Comparison of ENCODE assay signal across 26 cellular contexts in genomic region chr3:106673926-106674569, GRCh38.
"Had no signal": no experiment of that assay in that cellular context is flagged by ENCODE, and none has a peak within 500 bp of the region (broad histone marks: within the 10 kb centered on the region; RNA-seq: fewer than 3 reads in every experiment).

No MANE protein-coding gene starts in this region.

- DNase-seq: activated CD4-positive, alpha-beta memory T cell treated with anti-CD3 and anti-CD28 coated beads, Interleukin-2, amount 10 ng/mL, durations not matched to agents 7 days and 5 days; activated CD4-positive, alpha-beta T cell treated with anti-CD3 and anti-CD28 coated beads, Interleukin-2, amount 10 ng/mL, durations not matched to agents 24 days and 14 days; activated effector memory CD4-positive, alpha-beta T cell treated with Interleukin-2 at 50 U/mL for 16 hours; activated naive CD4-positive, alpha-beta T cell treated with anti-CD3 and anti-CD28 coated beads for 36 hours; activated naive CD8-positive, alpha-beta T cell treated with anti-CD3 and anti-CD28 coated beads, Interleukin-2, amount 10 ng/mL, durations not matched to agents 7 days and 5 days; activated T-cell treated with anti-CD3 and anti-CD28 coated beads, Interleukin-2, amount 50 U/mL, for 72 hours; amygdala; cerebellar nuclear complex; cortex of kidney; endodermal cell; esophagus squamous epithelium; foreskin melanocyte; left ventricle myocardium superior; mammary epithelial cell; occipital lobe; sigmoid colon; stimulated activated CD4-positive, alpha-beta T cell treated with anti-CD3 and anti-CD28 coated beads, Interleukin-2, amount 100 ng/mL, for 48 hours; stimulated activated CD8-positive, alpha-beta memory T cell treated with anti-CD3 and anti-CD28 coated beads, Interleukin-4, amount 100 ng/mL, for 48 hours; stimulated activated naive B cell treated with anti-CD40 and anti-IgM and Interleukin-4, amounts not matched to agents 10 μg/mL and 1 μg/mL and 100 μg/mL, for 72 hours had no signal

- H3K4me1 Mint-ChIP-seq: activated CD4-positive, alpha-beta memory T cell treated with anti-CD3 and anti-CD28 coated beads, Interleukin-2, amount 10 ng/mL, durations not matched to agents 7 days and 5 days; activated CD4-positive, alpha-beta T cell treated with anti-CD3 and anti-CD28 coated beads, Interleukin-2, amount 10 ng/mL, durations not matched to agents 24 days and 14 days; activated naive CD8-positive, alpha-beta T cell treated with anti-CD3 and anti-CD28 coated beads, Interleukin-2, amount 10 ng/mL, durations not matched to agents 7 days and 5 days; nephron; stimulated activated naive B cell treated with anti-CD40 and anti-IgM and Interleukin-4, amounts not matched to agents 10 μg/mL and 1 μg/mL and 100 μg/mL, for 72 hours had no signal

- H3K9me3 Mint-ChIP-seq: activated CD4-positive, alpha-beta memory T cell treated with anti-CD3 and anti-CD28 coated beads, Interleukin-2, amount 10 ng/mL, durations not matched to agents 7 days and 5 days; activated CD4-positive, alpha-beta T cell treated with anti-CD3 and anti-CD28 coated beads, Interleukin-2, amount 10 ng/mL, durations not matched to agents 24 days and 14 days; activated naive CD4-positive, alpha-beta T cell treated with anti-CD3 and anti-CD28 coated beads for 36 hours; activated naive CD8-positive, alpha-beta T cell treated with anti-CD3 and anti-CD28 coated beads, Interleukin-2, amount 10 ng/mL, durations not matched to agents 7 days and 5 days; endodermal cell; stimulated activated naive B cell treated with anti-CD40 and anti-IgM and Interleukin-4, amounts not matched to agents 10 μg/mL and 1 μg/mL and 100 μg/mL, for 72 hours; T-helper 2 cell treated with Interferon-gamma antibody and Interleukin-4, amounts not matched to agents 5 μg/mL and 100 μg/mL, for 36 hours; type B pancreatic cell had no signal

- H3K27ac ChIP-seq: esophagus squamous epithelium, sigmoid colon, thoracic aorta, vagina, VCaP had no signal

- H3K27me3 Mint-ChIP-seq: activated CD4-positive, alpha-beta T cell treated with anti-CD3 and anti-CD28 coated beads, Interleukin-2, amount 10 ng/mL, durations not matched to agents 24 days and 14 days; stimulated activated naive B cell treated with anti-CD40 and anti-IgM and Interleukin-4, amounts not matched to agents 10 μg/mL and 1 μg/mL and 100 μg/mL, for 72 hours; type B pancreatic cell had no signal

- H3K27ac Mint-ChIP-seq: activated CD4-positive, alpha-beta memory T cell treated with anti-CD3 and anti-CD28 coated beads, Interleukin-2, amount 10 ng/mL, durations not matched to agents 7 days and 5 days; activated CD4-positive, alpha-beta T cell treated with anti-CD3 and anti-CD28 coated beads, Interleukin-2, amount 10 ng/mL, durations not matched to agents 24 days and 14 days; activated naive CD4-positive, alpha-beta T cell treated with anti-CD3 and anti-CD28 coated beads for 36 hours; activated naive CD8-positive, alpha-beta T cell treated with anti-CD3 and anti-CD28 coated beads, Interleukin-2, amount 10 ng/mL, durations not matched to agents 7 days and 5 days; endodermal cell; nephron; stimulated activated naive B cell treated with anti-CD40 and anti-IgM and Interleukin-4, amounts not matched to agents 10 μg/mL and 1 μg/mL and 100 μg/mL, for 72 hours; T-helper 2 cell treated with Interferon-gamma antibody and Interleukin-4, amounts not matched to agents 5 μg/mL and 100 μg/mL, for 36 hours; type B pancreatic cell had no signal

- H3K36me3 ChIP-seq: esophagus squamous epithelium, sigmoid colon, thoracic aorta, vagina had no signal

- H3K4me3 ChIP-seq: esophagus squamous epithelium, sigmoid colon, thoracic aorta, vagina had no signal

- H3K4me1 ChIP-seq: esophagus squamous epithelium, sigmoid colon, vagina had no signal

- H3K4me3 Mint-ChIP-seq: activated CD4-positive, alpha-beta memory T cell treated with anti-CD3 and anti-CD28 coated beads, Interleukin-2, amount 10 ng/mL, durations not matched to agents 7 days and 5 days; activated CD4-positive, alpha-beta T cell treated with anti-CD3 and anti-CD28 coated beads, Interleukin-2, amount 10 ng/mL, durations not matched to agents 24 days and 14 days; activated naive CD4-positive, alpha-beta T cell treated with anti-CD3 and anti-CD28 coated beads for 36 hours; activated naive CD8-positive, alpha-beta T cell treated with anti-CD3 and anti-CD28 coated beads, Interleukin-2, amount 10 ng/mL, durations not matched to agents 7 days and 5 days; activated T-cell treated with anti-CD3 and anti-CD28 coated beads, Interleukin-2, amount 50 U/mL, for 72 hours; endodermal cell; nephron; stimulated activated naive B cell treated with anti-CD40 and anti-IgM and Interleukin-4, amounts not matched to agents 10 μg/mL and 1 μg/mL and 100 μg/mL, for 72 hours; T-helper 2 cell treated with Interferon-gamma antibody and Interleukin-4, amounts not matched to agents 5 μg/mL and 100 μg/mL, for 36 hours; type B pancreatic cell had no signal

- ATAC-seq: activated CD4-positive, CD25-positive, alpha-beta regulatory T cell treated with anti-CD3 and anti-CD28 coated beads, Interleukin-2, amount 50 U/mL, for 24 hours; activated T-cell treated with anti-CD3 and anti-CD28 coated beads, Interleukin-2, amount 50 U/mL, for 72 hours; left ventricle myocardium superior; stimulated activated naive B cell treated with anti-CD40 and anti-IgM and Interleukin-4, amounts not matched to agents 10 μg/mL and 1 μg/mL and 100 μg/mL, for 72 hours had no signal

- H3K9me3 ChIP-seq: esophagus squamous epithelium, sigmoid colon, thoracic aorta, vagina had no signal

- H3K36me3 Mint-ChIP-seq: activated naive CD8-positive, alpha-beta T cell treated with anti-CD3 and anti-CD28 coated beads, Interleukin-2, amount 10 ng/mL, durations not matched to agents 7 days and 5 days; stimulated activated naive B cell treated with anti-CD40 and anti-IgM and Interleukin-4, amounts not matched to agents 10 μg/mL and 1 μg/mL and 100 μg/mL, for 72 hours; type B pancreatic cell had no signal

- H3K27me3 ChIP-seq: esophagus squamous epithelium, sigmoid colon, vagina had no signal
